8 cellular contexts compared by ENCODE assay signal in the genomic region with DNA sequence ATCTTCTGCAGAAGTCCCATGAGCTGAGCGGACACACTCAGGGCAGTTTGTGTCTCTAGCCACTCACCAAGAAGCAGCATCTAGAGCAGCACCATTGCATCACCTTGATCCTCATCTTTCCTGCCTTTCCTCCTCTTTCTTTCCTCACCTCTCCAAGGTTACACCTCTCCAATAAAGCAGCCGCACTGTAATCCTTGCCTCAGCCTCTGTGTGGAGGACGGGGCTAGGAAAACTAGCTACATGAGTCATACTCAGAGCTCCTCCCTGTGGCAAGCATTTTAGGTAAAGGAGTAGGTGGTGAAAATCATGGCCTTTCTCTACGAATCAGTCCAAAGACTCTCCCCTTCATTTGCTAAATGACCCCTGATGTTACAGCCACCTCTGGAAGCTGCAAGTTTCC.
DNase-seq lines count a peak whose midpoint lies in the region; ATAC-seq and TF ChIP-seq lines count a peak whose summit lies in the region.

No MANE protein-coding gene starts in this region.

- H3K9me3 ChIP-seq in PC-3 (ENCODE audit: low read length) (no peaks in the 10 kb centered on the region), heart right ventricle (no peaks in the 10 kb centered on the region)

- intact Hi-C loops in PC-3 (cut with micrococcal nuclease) = loop anchor here (2.0 kb wide), 1 partner anchor 47 kb away; no protein-coding TSS in a partner anchor
- intact Hi-C loops in heart right ventricle (cut with DNase I) = loop anchor here in 5 of 10 donors (2.0 to 10.0 kb wide), 11 partner anchors 160 to 537 kb away; no protein-coding TSS in a partner anchor

- H3K79me2 ChIP-seq in PC-3 (ENCODE audit: low read length) = no peaks in the 10 kb centered on the region

- no peaks in the 10 kb centered on the region for H3K36me3 Mint-ChIP-seq in type B pancreatic cell

- H3F3A ChIP-seq in PC-3 (ENCODE audit: low read length, unreplicated experiment) = no peaks in the 10 kb centered on the region

- CTCF ChIA-PET in PC-3 (lab: Charles Lee) = interaction anchor here (0.6 to 1.2 kb wide), 4 partner anchors 44 to 672 kb away, joined by 3 to 6 read pairs (median 4); no protein-coding TSS in a partner anchor

- no peak overlapping the region for H3K4me3 Mint-ChIP-seq in type B pancreatic cell

- H3K4me3 ChIP-seq in PC-3 (ENCODE audit: low read length) = no peak overlapping the region
- no peak overlapping the region for H3K4me3 ChIP-seq in heart right ventricle

- no TSS peak for BruUV-seq in PC-3 (replicated peaks; lab: Mats Ljungman, UMichigan)

- no peak overlapping the region for H3K4me2 ChIP-seq in PC-3 (ENCODE audit: low read length)

- peak overlapping the region; percentile 56 for H2AFZ ChIP-seq in PC-3 (ENCODE audit: low read length)

- H4K20me1 ChIP-seq in PC-3 (ENCODE audit: low read length) = no peaks in the 10 kb centered on the region

- H3K4me1 ChIP-seq in PC-3 (ENCODE audit: insufficient read depth, low read length) = peaks cover 10% of the 10 kb centered on the region; the same call in 1 of the 2 replicates
- peaks cover 4 to 18% (median 10%) of the 10 kb centered on the region in 9 donors for H3K4me1 ChIP-seq in heart right ventricle

- TF ChIP-seq CTCF in 22Rv1 (IDR thresholded peaks at IDR 0.05) (peak; percentile 36), GM20000 (IDR thresholded peaks at IDR 0.05; ENCODE audit: extremely low read depth, missing control alignments) (peak; percentile 45), PC-3 (conservative IDR thresholded peaks at IDR 0.05; ENCODE audit: low read depth, low read length) (peak; percentile 60), heart right ventricle (IDR thresholded peaks at IDR 0.05) (peak in 8 of 9 donors; percentile 17 to 67 (median 47)), type B pancreatic cell (conservative IDR thresholded peaks at IDR 0.05) (peak; percentile 49)

- H3K27me3 Mint-ChIP-seq in type B pancreatic cell = peaks cover 13% of the 10 kb centered on the region

- no peaks in the 10 kb centered on the region for H3K36me3 ChIP-seq in PC-3 (ENCODE audit: low read depth, low read length)
- no peaks in the 10 kb centered on the region for H3K36me3 ChIP-seq in heart right ventricle

- WGBS in heart right ventricle, 2 donors = 50 to 55% methylated on average over 4 of the region's 4 CpGs

- no peak overlapping the region for H3K9ac ChIP-seq in PC-3 (ENCODE audit: low read length)

- no peaks in the 10 kb centered on the region for H3K9me3 Mint-ChIP-seq in type B pancreatic cell

- H3K27ac Mint-ChIP-seq in type B pancreatic cell = no peak overlapping the region

- peaks cover 47% of the 10 kb centered on the region for H3K4me1 Mint-ChIP-seq in type B pancreatic cell (ENCODE audit: unreplicated experiment)

- ATAC-seq in PC-3 (peak; percentile 98), heart right ventricle (peak; percentile 28 to 84 (median 68)), HG02970 (IDR thresholded peaks at IDR 0.05; ENCODE audit: low FRiP score, unreplicated experiment) (no peak)

- DNase-seq in GM20000 (ENCODE audit: low spot score) = peak; percentile 50
- peak; percentile 73 for DNase-seq in PC-3
- DNase-seq in heart right ventricle = peak in 1 of 2 donors; percentile 21
- DNase-seq in type B pancreatic cell (ENCODE audit: extremely low spot score, unreplicated experiment) = no peak
- DNase-seq in amygdala (lab: John Stamatoyannopoulos, UW) = no peak
- DNase-seq in NCI-H1105 treated with DMSO at 0.1 percent for 48 hours (lab: John Stamatoyannopoulos, UW) = no peak

- H3K27me3 ChIP-seq in PC-3 (ENCODE audit: low read length) (no peaks in the 10 kb centered on the region), heart right ventricle (peaks cover 0 to 8% (median 3%) of the 10 kb centered on the region in 7 donors)

- no peaks in the 10 kb centered on the region for H3K9me2 ChIP-seq in PC-3 (replicated peaks; ENCODE audit: low read length)

- POLR2A ChIA-PET in PC-3 (lab: Charles Lee; ENCODE audit: unreplicated experiment) = interaction anchor here (0.5 kb wide), 1 partner anchor 197 kb away, joined by 3 read pairs; no protein-coding TSS in a partner anchor

- H3K27ac ChIP-seq in 22Rv1 = no peak overlapping the region
- H3K27ac ChIP-seq in PC-3 (ENCODE audit: low read length) = no peak overlapping the region
- no peak overlapping the region for H3K27ac ChIP-seq in heart right ventricle

Comparison
In these comparisons a context has a peak if more than half of its experiments do, and no peak if none do; other contexts are left out.
1. DNase-seq: peak in GM20000 (single experiment) and PC-3 (single experiment); none in type B pancreatic cell (single experiment), amygdala (0 of 56) and NCI-H1105 treated with DMSO at 0.1 percent for 48 hours (single experiment).
2. Peak in every context shown above with its lines, with median percentiles within 50 percentile points of each other: CTCF ChIP-seq.